20 cellular contexts compared by ENCODE assay signal in the genomic region with DNA sequence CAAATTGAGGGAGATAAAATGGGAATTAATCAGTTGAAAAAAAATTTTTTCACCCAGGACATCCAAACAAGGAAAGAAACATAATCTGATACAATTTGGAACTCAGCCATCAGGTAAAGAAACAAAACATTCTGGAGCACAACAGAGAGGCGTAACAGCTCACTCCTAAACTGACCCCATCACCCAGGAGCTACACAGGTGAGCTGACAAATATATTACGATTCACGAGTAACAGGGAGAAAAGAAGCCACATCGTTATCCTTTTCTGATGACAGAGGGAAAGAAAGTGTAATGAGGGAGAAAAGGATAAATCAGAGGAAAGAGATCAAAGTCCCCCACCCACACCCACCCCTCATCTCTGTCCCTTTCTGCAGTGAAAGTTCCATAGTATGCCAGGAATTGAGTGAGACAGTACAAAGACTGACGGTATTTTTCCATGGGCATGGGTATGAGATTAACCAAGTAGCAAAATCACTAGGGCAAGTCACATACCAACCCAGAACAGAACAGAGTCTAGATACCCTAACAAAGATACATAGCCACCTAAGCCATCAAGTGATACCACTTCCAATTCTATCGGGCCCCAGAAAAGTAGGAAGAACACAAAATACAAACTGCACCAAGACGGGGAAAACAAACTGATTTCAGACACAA.
"Had no signal": no experiment of that assay in that cellular context is flagged by ENCODE, and none has a peak within 500 bp of the region (broad histone marks: within the 10 kb centered on the region; RNA-seq: fewer than 3 reads in every experiment).

No MANE protein-coding gene starts in this region.

- H3K27me3 ChIP-seq: body of pancreas, hepatocyte, neural progenitor cell, suprapubic skin had no signal

- DNase-seq: activated B cell treated with CpG ODN at 0.5 μM for 24 hours; activated effector memory CD4-positive, alpha-beta T cell treated with Interleukin-2 at 50 U/mL for 16 hours; activated naive CD8-positive, alpha-beta T cell treated with anti-CD3 and anti-CD28 coated beads, Interleukin-2, amount 10 ng/mL, durations not matched to agents 7 days and 5 days; body of pancreas; endodermal cell; foreskin fibroblast; mucosa of descending colon; naive B cell; stimulated activated CD4-positive, alpha-beta T cell treated with anti-CD3 and anti-CD28 coated beads, Interleukin-12 subunit alpha, Interleukin-12 subunit beta, amount 100 ng/mL, for 4 hours; stimulated activated CD4-positive, alpha-beta T cell treated with anti-CD3 and anti-CD28 coated beads, Interleukin-1b, Interleukin-23, amount 100 ng/mL, for 48 hours; stimulated activated CD8-positive, alpha-beta memory T cell treated with anti-CD3 and anti-CD28 coated beads, Interleukin-4, amount 100 ng/mL, for 48 hours; stimulated activated naive CD4-positive, alpha-beta T cell treated with Interleukin-2 at 50 U/mL for 16 hours; T-helper 2 cell had no signal

- H3K4me3 Mint-ChIP-seq: activated B cell treated with CpG ODN at 0.5 μM for 24 hours; activated naive CD8-positive, alpha-beta T cell treated with anti-CD3 and anti-CD28 coated beads, Interleukin-2, amount 10 ng/mL, durations not matched to agents 7 days and 5 days; endodermal cell; memory B cell; naive B cell; neural progenitor cell; type B pancreatic cell had no signal

- H3K9me3 Mint-ChIP-seq: activated B cell treated with CpG ODN at 0.5 μM for 24 hours; activated naive CD8-positive, alpha-beta T cell treated with anti-CD3 and anti-CD28 coated beads, Interleukin-2, amount 10 ng/mL, durations not matched to agents 7 days and 5 days; endodermal cell; memory B cell; naive B cell; neural progenitor cell; type B pancreatic cell had no signal

- H3K9me3 ChIP-seq: body of pancreas, mucosa of descending colon, suprapubic skin had no signal

- H3K27me3 Mint-ChIP-seq: activated B cell treated with CpG ODN at 0.5 μM for 24 hours; activated naive CD8-positive, alpha-beta T cell treated with anti-CD3 and anti-CD28 coated beads, Interleukin-2, amount 10 ng/mL, durations not matched to agents 7 days and 5 days; memory B cell; naive B cell; progenitor cell of endocrine pancreas; type B pancreatic cell had no signal

- H3K4me1 ChIP-seq: neural progenitor cell, suprapubic skin had no signal

- H3K4me1 Mint-ChIP-seq: activated B cell treated with CpG ODN at 0.5 μM for 24 hours; activated naive CD8-positive, alpha-beta T cell treated with anti-CD3 and anti-CD28 coated beads, Interleukin-2, amount 10 ng/mL, durations not matched to agents 7 days and 5 days; endodermal cell; memory B cell; naive B cell; neural progenitor cell had no signal

- H3K27ac Mint-ChIP-seq: activated B cell treated with CpG ODN at 0.5 μM for 24 hours; activated naive CD8-positive, alpha-beta T cell treated with anti-CD3 and anti-CD28 coated beads, Interleukin-2, amount 10 ng/mL, durations not matched to agents 7 days and 5 days; endodermal cell; memory B cell; neural progenitor cell; progenitor cell of endocrine pancreas; type B pancreatic cell had no signal

- H3K27ac ChIP-seq: body of pancreas, epithelial cell of prostate, hepatocyte, neural progenitor cell, suprapubic skin had no signal

- H3K4me3 ChIP-seq: body of pancreas, hepatocyte, mucosa of descending colon, neural progenitor cell, suprapubic skin had no signal

- ATAC-seq: body of pancreas, mucosa of descending colon had no signal
